ENCODE assay signal across 7 cellular contexts in the genomic region with DNA sequence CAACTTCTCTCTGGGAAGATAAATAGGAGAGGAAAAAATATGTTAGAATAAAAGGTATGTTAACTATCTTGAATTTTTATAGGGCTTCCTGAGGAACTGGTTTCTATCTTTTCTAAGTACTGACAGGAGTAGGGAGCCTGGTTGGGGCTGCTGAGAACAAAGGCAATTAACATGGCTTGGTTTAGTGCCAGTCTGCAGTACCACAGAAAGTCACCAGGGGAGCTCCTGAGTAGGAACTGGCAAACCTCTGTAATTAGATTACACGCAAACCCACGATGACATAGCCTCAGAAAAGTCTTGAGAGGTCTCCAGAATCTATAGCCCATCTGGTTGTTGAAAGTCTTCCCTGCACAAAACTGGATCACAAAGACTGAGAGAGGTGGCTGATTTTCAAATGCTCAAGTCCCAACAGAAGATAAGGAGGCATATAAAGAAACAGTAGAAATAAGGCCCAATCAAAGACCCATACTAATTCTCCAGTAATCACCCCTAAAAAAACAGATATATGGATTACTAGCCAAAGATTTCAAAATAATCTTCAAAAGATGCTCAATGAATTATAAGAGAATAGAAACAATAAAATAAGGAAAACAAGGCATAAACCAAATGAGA.
DNase-seq lines count a peak whose midpoint lies in the region; ATAC-seq and TF ChIP-seq lines count a peak whose summit lies in the region.

No MANE protein-coding gene starts in this region.

- TF ChIP-seq CTCF in GM10248 (IDR thresholded peaks at IDR 0.05; ENCODE audit: control extremely low read depth, extremely low read depth, low read depth, missing control alignments) = peak; percentile 11

- CTCF ChIA-PET in GM10248 (lab: Yijun Ruan, JAX) = interaction anchor here (0.9 kb wide), 1 partner anchor 9 kb away, joined by 3 read pairs; no protein-coding TSS in a partner anchor

- POLR2A ChIA-PET in GM10248 (lab: Yijun Ruan, JAX) = no interaction called here

- ATAC-seq in GM19438 (IDR thresholded peaks at IDR 0.05; ENCODE audit: low read depth, unreplicated experiment) (peak; percentile 83), HG03457 (IDR thresholded peaks at IDR 0.05; ENCODE audit: unreplicated experiment) (peak; percentile 88)

- peak; percentile 12 for DNase-seq in GM10248 (ENCODE audit: extremely low spot score)
- DNase-seq in SKM-1 treated with dmso at 0.1 percent for 144 hours (lab: John Stamatoyannopoulos, UW; ENCODE audit: unreplicated experiment) = peak; percentile 19
- peak; percentile 88 for DNase-seq in islet precursor cell
- no peak for DNase-seq in epidermal melanocyte (ENCODE audit: insufficient read length, low spot score)
- DNase-seq in globus pallidus (ENCODE audit: low spot score) = no peak

Comparison
In these comparisons a context has a peak if more than half of its experiments do, and no peak if none do; other contexts are left out.
1. DNase-seq: peak in GM10248 (single experiment), SKM-1 treated with dmso at 0.1 percent for 144 hours (single experiment) and islet precursor cell (single experiment); none in epidermal melanocyte (single experiment) and globus pallidus (single experiment).